Comparison of ENCODE assay signal across 7 cellular contexts in the genomic region with DNA sequence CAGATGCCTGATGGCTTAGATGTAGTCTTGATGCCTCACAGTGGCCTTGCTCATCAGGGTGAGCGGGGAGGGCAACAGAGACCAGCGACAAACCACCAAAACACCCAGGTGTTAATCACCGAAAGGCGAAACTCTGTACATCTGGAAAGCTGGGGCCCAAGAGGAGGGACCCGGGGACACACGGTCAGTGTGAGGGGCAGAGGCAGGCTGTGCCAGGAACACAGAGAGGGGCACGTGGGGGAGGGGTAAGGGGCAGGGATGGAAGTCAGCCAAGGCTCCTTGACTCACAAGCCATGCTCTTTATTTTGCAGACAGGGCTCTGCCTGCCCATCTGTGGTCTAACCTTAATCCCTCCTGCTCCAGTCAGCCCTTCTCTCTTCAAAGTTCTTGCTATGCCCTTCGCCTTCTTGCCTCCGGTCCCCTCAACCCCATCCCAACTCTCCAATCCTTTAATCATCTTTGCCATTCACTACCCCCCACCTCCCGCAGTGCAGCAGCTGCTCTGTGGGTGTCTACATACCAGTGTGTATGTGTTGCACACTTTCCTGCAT. TPM values are rescaled to one million over a fixed set of nuclear protein-coding genes. Genes with fewer than 3 reads are reported as not detected.
DNase-seq lines count a peak whose midpoint lies in the region; ATAC-seq and TF ChIP-seq lines count a peak whose summit lies in the region.

No MANE protein-coding gene starts in this region.

- no peaks in the 10 kb centered on the region for H3K27me3 Mint-ChIP-seq in Caco-2 (ENCODE audit: insufficient read depth, unreplicated experiment)

- peak overlapping the region; percentile 99 for H3K27ac Mint-ChIP-seq in stimulated activated effector memory CD8-positive, alpha-beta T cell treated with anti-CD3 and anti-CD28 coated beads, Interleukin-12 subunit alpha, Interleukin-12 subunit beta, amount 100 ng/mL, for 72 hours
- H3K27ac Mint-ChIP-seq in Caco-2 (ENCODE audit: unreplicated experiment): no peak overlapping the region

- peak overlapping the region; percentile 94 for H3K4me3 ChIP-seq in OCI-LY1 (ENCODE audit: low read depth, low read length, poor library complexity, severe bottlenecking)
- H3K4me3 ChIP-seq in fibroblast of villous mesenchyme (ENCODE audit: low read depth, low read length): peak overlapping the region; percentile 23
- no peak overlapping the region for H3K4me3 ChIP-seq in Caco-2 (ENCODE audit: low read depth, low read length)

- H3F3A ChIP-seq in OCI-LY1 (ENCODE audit: insufficient read depth, low read length): no peaks in the 10 kb centered on the region

- no peaks in the 10 kb centered on the region for H3K27me3 ChIP-seq in OCI-LY1 (ENCODE audit: insufficient read depth, low read length)
- no peaks in the 10 kb centered on the region for H3K27me3 ChIP-seq in Caco-2 (replicated peaks; ENCODE audit: control insufficient read depth, insufficient read depth, low read length)

- BruUV-seq in Caco-2 (replicated peaks; lab: Mats Ljungman, UMichigan): no TSS peak

- H3K9me3 ChIP-seq in OCI-LY1 (ENCODE audit: low read length) (no peaks in the 10 kb centered on the region), Caco-2 (no peaks in the 10 kb centered on the region)

- intact Hi-C loops in Caco-2 (cut with micrococcal nuclease; ENCODE audit: unreplicated experiment): no loop called here

- H3K36me3 ChIP-seq in OCI-LY1 (ENCODE audit: insufficient read depth, low read length): peaks cover 13% of the 10 kb centered on the region; the same call in 1 of the 2 replicates
- peaks cover 1% of the 10 kb centered on the region; the same call in 1 of the 2 replicates for H3K36me3 ChIP-seq in Caco-2 (ENCODE audit: control insufficient read depth, insufficient read depth, low read length)

- POLR2A ChIA-PET in Caco-2 (lab: Charles Lee): no interaction called here

- DNase-seq in fibroblast of villous mesenchyme (ENCODE audit: low read depth): peak; percentile 58
- DNase-seq in stimulated activated effector memory CD8-positive, alpha-beta T cell treated with anti-CD3 and anti-CD28 coated beads, Interleukin-12 subunit alpha, Interleukin-12 subunit beta, amount 100 ng/mL, for 72 hours (ENCODE audit: low spot score in 2 of 2): peak in 1 of 2 donors; percentile 64
- no peak for DNase-seq in Caco-2
- no peak for DNase-seq in effector CD8-positive, alpha-beta T cell (lab: John Stamatoyannopoulos, UW)

- H2AFZ ChIP-seq in OCI-LY1 (ENCODE audit: low read length): no peak overlapping the region

- H3K36me3 Mint-ChIP-seq in stimulated activated effector memory CD8-positive, alpha-beta T cell treated with anti-CD3 and anti-CD28 coated beads, Interleukin-12 subunit alpha, Interleukin-12 subunit beta, amount 100 ng/mL, for 72 hours: peaks cover 72% of the 10 kb centered on the region
- no peaks in the 10 kb centered on the region for H3K36me3 Mint-ChIP-seq in Caco-2 (ENCODE audit: insufficient read depth, unreplicated experiment)

- no peaks in the 10 kb centered on the region for H3K9me3 Mint-ChIP-seq in stimulated activated effector memory CD8-positive, alpha-beta T cell treated with anti-CD3 and anti-CD28 coated beads, Interleukin-12 subunit alpha, Interleukin-12 subunit beta, amount 100 ng/mL, for 72 hours
- no peaks in the 10 kb centered on the region for H3K9me3 Mint-ChIP-seq in Caco-2 (ENCODE audit: unreplicated experiment)

- peaks cover 83% of the 10 kb centered on the region for H3K4me1 ChIP-seq in OCI-LY1 (ENCODE audit: insufficient read depth, low read length, severe bottlenecking)
- peaks cover 7% of the 10 kb centered on the region; the same call in 1 of the 2 replicates for H3K4me1 ChIP-seq in Caco-2

- peaks cover 62% of the 10 kb centered on the region for H3K79me2 ChIP-seq in OCI-LY1 (ENCODE audit: insufficient read depth, low read length)

- peak; percentile 26 for ATAC-seq in GM18867 (IDR thresholded peaks at IDR 0.05; ENCODE audit: unreplicated experiment)
- peak; percentile 23 for ATAC-seq in stimulated activated effector memory CD8-positive, alpha-beta T cell treated with anti-CD3 and anti-CD28 coated beads, Interleukin-12 subunit alpha, Interleukin-12 subunit beta, amount 100 ng/mL, for 72 hours
- ATAC-seq in HG03439 (IDR thresholded peaks at IDR 0.05; ENCODE audit: unreplicated experiment): no peak

- CTCF ChIA-PET in Caco-2 (lab: Charles Lee): interaction anchor here (0.7 kb wide), 1 partner anchor 16 kb away, joined by 6 read pairs; no protein-coding TSS in a partner anchor

- H4K20me1 ChIP-seq in OCI-LY1 (ENCODE audit: insufficient read depth, low read length): no peaks in the 10 kb centered on the region

- H3K9ac ChIP-seq in OCI-LY1 (ENCODE audit: low read length): peak overlapping the region; percentile 90

- H3K4me2 ChIP-seq in OCI-LY1 (ENCODE audit: low read length): peak overlapping the region; percentile 97

- TF ChIP-seq CTCF in OCI-LY1 (IDR thresholded peaks at IDR 0.05; ENCODE audit: low read length): no peak
- TF ChIP-seq CTCF in fibroblast of villous mesenchyme (IDR thresholded peaks at IDR 0.05; ENCODE audit: insufficient read depth, low read depth, low read length): no peak
- no peak for TF ChIP-seq CTCF in Caco-2 (IDR thresholded peaks at IDR 0.05; ENCODE audit: insufficient read depth in 1 of 2, low read depth in 1 of 2, low read length in 1 of 2, severe bottlenecking in 1 of 2, unreplicated experiment in 1 of 2)

- H3K9me2 ChIP-seq in OCI-LY1 (ENCODE audit: low read depth, low read length): no peaks in the 10 kb centered on the region

- peak overlapping the region; percentile 100 for H3K27ac ChIP-seq in OCI-LY1 (ENCODE audit: low read depth, low read length, poor library complexity, severe bottlenecking)

- H3K4me1 Mint-ChIP-seq in stimulated activated effector memory CD8-positive, alpha-beta T cell treated with anti-CD3 and anti-CD28 coated beads, Interleukin-12 subunit alpha, Interleukin-12 subunit beta, amount 100 ng/mL, for 72 hours: peaks cover 81% of the 10 kb centered on the region
- peaks cover 10% of the 10 kb centered on the region for H3K4me1 Mint-ChIP-seq in Caco-2 (ENCODE audit: low read depth, unreplicated experiment)

- peak overlapping the region; percentile 85 for H3K4me3 Mint-ChIP-seq in stimulated activated effector memory CD8-positive, alpha-beta T cell treated with anti-CD3 and anti-CD28 coated beads, Interleukin-12 subunit alpha, Interleukin-12 subunit beta, amount 100 ng/mL, for 72 hours
- H3K4me3 Mint-ChIP-seq in Caco-2 (ENCODE audit: unreplicated experiment): no peak overlapping the region

RNA-seq across cellular contexts. Expression of a gene that starts 4.3 kb away (rescaled TPM):
- 10.0 and 10.8 TPM in 2 replicates for total RNA-seq in fibroblast of villous mesenchyme
- total RNA-seq in Caco-2 (2022): 18.6 and 21.4 TPM in 2 replicates
